Comparison of ENCODE assay signal across 25 cellular contexts in the genomic region with DNA sequence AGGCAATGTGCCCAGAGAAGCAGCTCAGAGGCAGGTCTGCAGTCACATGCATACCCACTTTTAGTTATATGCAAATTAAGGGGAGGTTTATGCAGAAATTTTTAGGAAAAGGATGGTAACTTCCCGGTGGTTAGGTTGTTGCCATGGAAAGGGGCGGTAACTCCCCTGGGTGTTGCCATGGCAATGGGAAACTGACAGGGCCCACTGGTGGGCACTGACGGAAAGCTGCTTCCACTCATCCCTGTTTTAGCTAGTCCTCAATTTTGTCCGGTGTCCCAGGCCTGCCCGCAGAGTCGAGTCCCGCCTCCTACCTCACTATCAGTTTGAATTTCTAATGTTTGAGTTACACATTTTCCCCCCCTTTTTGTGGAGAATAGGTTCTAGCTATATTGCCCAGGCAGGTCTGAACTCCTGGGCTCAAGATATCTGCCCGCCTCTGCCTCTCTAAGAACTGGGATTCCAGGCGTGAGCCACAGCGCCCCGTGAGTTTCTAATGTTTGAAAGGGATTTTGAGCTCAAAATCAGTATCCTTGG. TPM values are rescaled to one million over a fixed set of nuclear protein-coding genes. Genes with fewer than 3 reads are reported as not detected.
"Had no signal": no experiment of that assay in that cellular context is flagged by ENCODE, and none has a peak within 500 bp of the region (broad histone marks: within the 10 kb centered on the region; RNA-seq: fewer than 3 reads in every experiment).

No MANE protein-coding gene starts in this region.

- H3K36me3 Mint-ChIP-seq: activated naive CD4-positive, alpha-beta T cell treated with anti-CD3 and anti-CD28 coated beads, Interleukin-2, amount 50 U/mL, for 24 hours; natural killer cell had no signal

- H3K4me3 ChIP-seq: esophagus muscularis mucosa, heart right ventricle, left ventricle myocardium inferior, lung, thoracic aorta, vagina had no signal

- H3K27me3 ChIP-seq: breast epithelium, esophagus muscularis mucosa, vagina had no signal

- H3K27ac ChIP-seq: breast epithelium, esophagus muscularis mucosa, heart right ventricle, left ventricle myocardium inferior, thoracic aorta, vagina, VCaP had no signal

- H3K27ac Mint-ChIP-seq: activated CD4-positive, alpha-beta T cell treated with anti-CD3 and anti-CD28 coated beads, Interleukin-2, amount 10 ng/mL, durations not matched to agents 7 days and 5 days; activated CD8-positive, alpha-beta T cell treated with anti-CD3 and anti-CD28 coated beads for 36 hours; activated naive CD4-positive, alpha-beta T cell treated with anti-CD3 and anti-CD28 coated beads, Interleukin-2, amount 50 U/mL, for 24 hours; activated naive CD8-positive, alpha-beta T cell treated with anti-CD3 and anti-CD28 coated beads, Interleukin-2, amount 50 U/mL, for 24 hours; activated T-helper 17 cell treated with anti-CD3 and anti-CD28 coated beads, Interleukin-2, amount 50 U/mL, for 72 hours; natural killer cell had no signal

- ATAC-seq: activated CD4-positive, CD25-positive, alpha-beta regulatory T cell treated with anti-CD3 and anti-CD28 coated beads, Interleukin-2, amount 50 U/mL, for 24 hours; activated CD8-positive, alpha-beta T cell treated with anti-CD3 and anti-CD28 coated beads for 36 hours; activated naive CD8-positive, alpha-beta T cell treated with anti-CD3 and anti-CD28 coated beads, Interleukin-2, amount 50 U/mL, for 24 hours; activated T-helper 17 cell treated with anti-CD3 and anti-CD28 coated beads, Interleukin-2, amount 50 U/mL, for 72 hours; heart right ventricle; natural killer cell; right cardiac atrium; stimulated activated naive CD8-positive, alpha-beta T cell treated with anti-CD3 and anti-CD28 coated beads, Interleukin-15, Interleukin-2, amounts not matched to agents 100 U/mL and 50 U/mL, for 24 hours had no signal

- H3K4me3 Mint-ChIP-seq: activated CD4-positive, alpha-beta T cell treated with anti-CD3 and anti-CD28 coated beads, Interleukin-2, amount 10 ng/mL, durations not matched to agents 7 days and 5 days; activated CD8-positive, alpha-beta T cell treated with anti-CD3 and anti-CD28 coated beads for 36 hours; activated naive CD4-positive, alpha-beta T cell treated with anti-CD3 and anti-CD28 coated beads, Interleukin-2, amount 50 U/mL, for 24 hours; activated naive CD8-positive, alpha-beta T cell treated with anti-CD3 and anti-CD28 coated beads, Interleukin-2, amount 50 U/mL, for 24 hours; activated T-helper 17 cell treated with anti-CD3 and anti-CD28 coated beads, Interleukin-2, amount 50 U/mL, for 72 hours; natural killer cell had no signal

- H3K4me1 ChIP-seq: breast epithelium, esophagus muscularis mucosa, heart right ventricle, left ventricle myocardium inferior, vagina had no signal

- DNase-seq: activated CD4-positive, alpha-beta T cell treated with anti-CD3 and anti-CD28 coated beads, Interleukin-2, amount 10 ng/mL, durations not matched to agents 7 days and 5 days; activated CD8-positive, alpha-beta T cell treated with anti-CD3 and anti-CD28 coated beads for 36 hours; activated naive CD8-positive, alpha-beta T cell treated with anti-CD3 and anti-CD28 coated beads, Interleukin-2, amount 50 U/mL, for 24 hours; activated T-cell treated with anti-CD3 and anti-CD28 coated beads, Interleukin-2, amount 50 U/mL, for 1 hour; amygdala; central memory CD4-positive, alpha-beta T cell; foreskin melanocyte; heart right ventricle; left ventricle myocardium inferior; mesendoderm; natural killer cell; right cardiac atrium; stimulated activated CD4-positive, alpha-beta T cell treated with anti-CD3 and anti-CD28 coated beads, Interleukin-2, amount 100 ng/mL, for 48 hours; stimulated activated naive CD8-positive, alpha-beta T cell treated with anti-CD3 and anti-CD28 coated beads, Interleukin-15, Interleukin-2, amounts not matched to agents 100 U/mL and 50 U/mL, for 24 hours; trophoblast cell had no signal

- H3K9me3 Mint-ChIP-seq: activated CD8-positive, alpha-beta T cell treated with anti-CD3 and anti-CD28 coated beads for 36 hours; activated naive CD4-positive, alpha-beta T cell treated with anti-CD3 and anti-CD28 coated beads, Interleukin-2, amount 50 U/mL, for 24 hours; activated naive CD8-positive, alpha-beta T cell treated with anti-CD3 and anti-CD28 coated beads, Interleukin-2, amount 50 U/mL, for 24 hours; activated T-helper 17 cell treated with anti-CD3 and anti-CD28 coated beads, Interleukin-2, amount 50 U/mL, for 72 hours; natural killer cell had no signal

- H3K27me3 Mint-ChIP-seq: activated naive CD4-positive, alpha-beta T cell treated with anti-CD3 and anti-CD28 coated beads, Interleukin-2, amount 50 U/mL, for 24 hours had no signal

- H3K36me3 ChIP-seq: breast epithelium, esophagus muscularis mucosa, heart right ventricle, left ventricle myocardium inferior, thoracic aorta, vagina had no signal

- H3K9me3 ChIP-seq: breast epithelium, esophagus muscularis mucosa, heart right ventricle, left ventricle myocardium inferior, thoracic aorta, vagina had no signal

RNA-seq across cellular contexts. Expression of gene GJD3, which starts 10.5 kb away (rescaled TPM):
- total RNA-seq: activated CD8-positive, alpha-beta T cell treated with anti-CD3 and anti-CD28 coated beads for 36 hours; activated T-helper 17 cell treated with anti-CD3 and anti-CD28 coated beads, Interleukin-2, amount 50 U/mL, for 72 hours; breast epithelium; natural killer cell; T-helper 1 cell treated with Interleukin-12 subunit alpha and Interleukin-12 subunit beta and Interleukin-4 antibody, amounts not matched to agents 30 ng/mL and 1 ng/mL, for 36 hours had no signal
